In the genomic region with DNA sequence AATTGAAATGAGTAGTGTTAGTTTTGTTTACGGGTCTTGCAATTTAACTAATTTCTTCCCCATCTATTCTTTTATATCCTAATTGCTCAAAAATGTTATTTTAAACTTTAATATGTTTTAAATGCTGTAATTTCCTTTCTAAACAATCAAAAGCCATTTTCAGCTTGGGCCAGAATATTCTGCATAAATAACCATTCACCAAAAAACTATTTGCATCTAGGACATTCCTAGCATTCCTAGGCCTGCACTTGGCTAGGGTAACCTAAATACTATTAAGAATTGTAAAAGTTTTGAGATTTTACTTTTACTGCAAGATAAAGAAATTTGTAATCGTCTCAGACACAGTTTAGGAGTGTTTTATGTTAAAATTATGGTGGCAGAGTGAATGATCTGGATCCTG, we compare ENCODE assay signal across 1 cellular context.
TF ChIP-seq lines count a peak whose summit lies in the region.

No MANE protein-coding gene starts in this region.

TF ChIP-seq in endothelial cell of umbilical vein, 7 proteins besides CTCF, POLR2A, EP300 and RAD21 (continued from another document):
- peak; percentile 59 for TF ChIP-seq JUN (IDR thresholded peaks at IDR 0.05; ENCODE audit: borderline replicate concordance, insufficient read depth, insufficient read length, low read depth)
- no peak for TF ChIP-seq EZH2 (IDR thresholded peaks at IDR 0.05; ENCODE audit: borderline replicate concordance, low read depth, low read length, severe bottlenecking)
- TF ChIP-seq FOS (IDR thresholded peaks at IDR 0.05; ENCODE audit: borderline replicate concordance, insufficient read depth, low read length), result peak; percentile 11
- peak; percentile 28 for TF ChIP-seq POLR2AphosphoS5 (IDR thresholded peaks at IDR 0.05; ENCODE audit: insufficient read depth, low read depth, low read length)
